Comparison of ENCODE assay signal across 31 cellular contexts in genomic region chr22:50098052-50098451, GRCh38. TPM values are rescaled to one million over a fixed set of nuclear protein-coding genes. Genes with fewer than 3 reads are reported as not detected.
A peak's percentile ranks its signal among the peaks of the same experiment; 100 is the strongest.
DNase-seq lines count a peak whose midpoint lies in the region; ATAC-seq, FAIRE-seq and TF ChIP-seq lines count a peak whose summit lies in the region.
"Had no signal": no experiment of that assay in that cellular context is flagged by ENCODE, and none has a peak within 500 bp of the region (broad histone marks: within the 10 kb centered on the region; RNA-seq: fewer than 3 reads in every experiment).

No MANE protein-coding gene starts in this region.

- no peak for ATAC-seq in pancreas
- ATAC-seq in GM21526 (IDR thresholded peaks at IDR 0.05; ENCODE audit: low FRiP score, unreplicated experiment): no peak

- no peak for DNase-seq in RCC 7860 (ENCODE audit: low spot score)
- DNase-seq in pancreas: no peak
- no peak for DNase-seq in stimulated activated CD4-positive, alpha-beta T cell treated with anti-CD3 and anti-CD28 coated beads, Interleukin-2, amount 100 ng/mL, for 24 hours
- no peak for DNase-seq in NOMO-1 treated with DMSO at 0.1 percent for 48 hours (lab: John Stamatoyannopoulos, UW; ENCODE audit: unreplicated experiment)
- DNase-seq: ACHN; BE2C; C1 segment of cervical spinal cord; CD4-positive, alpha-beta memory T cell; CD4-positive, CD25-positive, alpha-beta regulatory T cell; CD8-positive, alpha-beta memory T cell; COR-L47; DMS 273 treated with DMSO at 0.1 percent for 48 hours; DMS153; DMS53; DMS79; DND-41; EL; GF-D8 had no signal

- intact Hi-C loops in pancreas (cut with DNase I): no loop called here

- H3K4me3 ChIP-seq in pancreas: no peak overlapping the region
- H3K4me3 ChIP-seq: BLaER1 had no signal

- H3K9me3 ChIP-seq in pancreas: no peaks in the 10 kb centered on the region
- H3K9me3 ChIP-seq: BE2C, BLaER1 had no signal

- WGBS in pancreas, 2 donors: 85 to 91% methylated on average over 3 of the region's 3 CpGs

- no peak overlapping the region for H3K27ac ChIP-seq in pancreas
- H3K27ac ChIP-seq: 22Rv1, BLaER1 had no signal

- H3K4me1 ChIP-seq in pancreas: no peaks in the 10 kb centered on the region
- H3K4me1 ChIP-seq: BE2C had no signal

- FAIRE-seq in A204.1 (lab: Jason Lieb, UNC) (peak; percentile 72), RCC 7860 (lab: Jason Lieb, UNC) (peak; percentile 21), colon (lab: Jason Lieb, UNC) (peak; percentile 60), pancreas (lab: Jason Lieb, UNC) (peak; percentile 20)
- FAIRE-seq: GM12891, GM19239 had no signal

- H3K27me3 ChIP-seq in pancreas: peaks cover 0 to 3% (median 0%) of the 10 kb centered on the region in 4 donors
- H3K27me3 ChIP-seq: BE2C, BLaER1 had no signal

- no peaks in the 10 kb centered on the region for H3K36me3 ChIP-seq in pancreas
- H3K36me3 ChIP-seq: BE2C, BLaER1 had no signal

- TF ChIP-seq CTCF in pancreas (IDR thresholded peaks at IDR 0.05): no peak

RNA-seq across cellular contexts. Expression of gene MOV10L1, which starts 8.2 kb away (rescaled TPM):
- 1 to 10 TPM in 1 of 6 donors, under 1 TPM in 4, not detected in 1; 0.09 to 1.9 (median 0.26) TPM for total RNA-seq in pancreas
- polyA plus RNA-seq in pancreas: under 1 TPM; 0.23 to 0.80 TPM
- total RNA-seq: A673; CD4-positive, alpha-beta memory T cell; CD4-positive, CD25-positive, alpha-beta regulatory T cell; CD8-positive, alpha-beta memory T cell; G401 had no signal
- polyA plus RNA-seq: CD4-positive, alpha-beta memory T cell; CD4-positive, CD25-positive, alpha-beta regulatory T cell; CD8-positive, alpha-beta memory T cell had no signal

RNA-seq across cellular contexts. Expression of gene MLC1, which starts 12.8 kb away (rescaled TPM):
- under 1 TPM in 2 of 6 donors, not detected in 4; 0.04 to 0.05 TPM for total RNA-seq in pancreas
- polyA plus RNA-seq in pancreas: under 1 TPM; 0.04 to 0.16 TPM
- total RNA-seq: CD4-positive, alpha-beta memory T cell; Daoy; G401 had no signal

RNA-seq across cellular contexts. Expression of gene TTLL8, which starts 40.0 kb away (rescaled TPM):
- not detected for total RNA-seq in pancreas
- polyA plus RNA-seq in pancreas: not detected
- total RNA-seq: A172; A673; CD4-positive, alpha-beta memory T cell; CD4-positive, CD25-positive, alpha-beta regulatory T cell; CD8-positive, alpha-beta memory T cell; Daoy; G401 had no signal
- polyA plus RNA-seq: AG04450; CD14-positive monocyte; CD4-positive, alpha-beta memory T cell; CD4-positive, CD25-positive, alpha-beta regulatory T cell; CD8-positive, alpha-beta memory T cell had no signal
